ENCODE assay signal across 8 cellular contexts in genomic region chr17:57989011-57989345, GRCh38. TPM values are rescaled to one million over a fixed set of nuclear protein-coding genes. Genes with fewer than 3 reads are reported as not detected.
DNase-seq lines count a peak whose midpoint lies in the region; ATAC-seq and TF ChIP-seq lines count a peak whose summit lies in the region.

No MANE protein-coding gene starts in this region.

- H3K27me3 Mint-ChIP-seq in activated CD8-positive, alpha-beta memory T cell treated with anti-CD3 and anti-CD28 coated beads, Interleukin-2, amount 10 ng/mL, durations not matched to agents 7 days and 5 days: no peaks in the 10 kb centered on the region
- H3K27me3 Mint-ChIP-seq in neural progenitor cell (ENCODE audit: insufficient read depth, low read depth): peaks cover 2% of the 10 kb centered on the region

- no peak overlapping the region for H2AFZ ChIP-seq in neural progenitor cell (replicated peaks)

- peaks cover 38% of the 10 kb centered on the region for H3K79me2 ChIP-seq in neural progenitor cell (ENCODE audit: low read depth)

- peak overlapping the region; percentile 88 for H3K27ac Mint-ChIP-seq in activated CD8-positive, alpha-beta memory T cell treated with anti-CD3 and anti-CD28 coated beads, Interleukin-2, amount 10 ng/mL, durations not matched to agents 7 days and 5 days
- H3K27ac Mint-ChIP-seq in neural progenitor cell: peak overlapping the region; percentile 99

- peaks cover 62% of the 10 kb centered on the region for H3K4me1 ChIP-seq in neural progenitor cell

- H3K27ac ChIP-seq in SK-N-MC: peak overlapping the region; percentile 78
- H3K27ac ChIP-seq in neural progenitor cell: no peak overlapping the region

- H3K4me3 Mint-ChIP-seq in activated CD8-positive, alpha-beta memory T cell treated with anti-CD3 and anti-CD28 coated beads, Interleukin-2, amount 10 ng/mL, durations not matched to agents 7 days and 5 days: peak overlapping the region; percentile 82
- peak overlapping the region; percentile 94 for H3K4me3 Mint-ChIP-seq in neural progenitor cell

- H4K20me1 ChIP-seq in neural progenitor cell (ENCODE audit: low read depth): peaks cover 44% of the 10 kb centered on the region

- TF ChIP-seq CTCF in epithelial cell of proximal tubule (conservative IDR thresholded peaks at IDR 0.05; ENCODE audit: low read depth, low read length) (peak; percentile 3), neural progenitor cell (IDR thresholded peaks at IDR 0.05) (no peak)

- peaks cover 84% of the 10 kb centered on the region for H3F3A ChIP-seq in neural progenitor cell (ENCODE audit: low read depth)

- ATAC-seq in activated CD8-positive, alpha-beta memory T cell treated with anti-CD3 and anti-CD28 coated beads, Interleukin-2, amount 10 ng/mL, durations not matched to agents 7 days and 5 days: no peak
- no peak for ATAC-seq in GM21529 (IDR thresholded peaks at IDR 0.05; ENCODE audit: unreplicated experiment)

- DNase-seq in activated CD8-positive, alpha-beta memory T cell treated with anti-CD3 and anti-CD28 coated beads, Interleukin-2, amount 10 ng/mL, durations not matched to agents 7 days and 5 days: no peak
- no peak for DNase-seq in activated CD8-positive, alpha-beta memory T cell treated with anti-CD3 and anti-CD28 coated beads, Interleukin-2, amount 50 U/mL, for 4 hours
- DNase-seq in SK-N-MC (ENCODE audit: low read depth, low spot score) (no peak), epithelial cell of proximal tubule (ENCODE audit: low read depth) (no peak), neural progenitor cell (ENCODE audit: low spot score) (peak; percentile 34), NCI-H1930 (lab: John Stamatoyannopoulos, UW) (no peak)
- no peak for DNase-seq in effector CD4-positive, alpha-beta T cell

- H3K9me3 ChIP-seq in SK-N-MC (ENCODE audit: low read depth, low read length) (no peaks in the 10 kb centered on the region), neural progenitor cell (ENCODE audit: low read depth) (no peaks in the 10 kb centered on the region)

- H3K9ac ChIP-seq in SK-N-MC (ENCODE audit: insufficient read length) (no peak overlapping the region), neural progenitor cell (no peak overlapping the region)

- H3K36me3 ChIP-seq in SK-N-MC (ENCODE audit: insufficient read depth, low read length) (peaks cover 11% of the 10 kb centered on the region), neural progenitor cell (no peaks in the 10 kb centered on the region)

- no peaks in the 10 kb centered on the region for H3K27me3 ChIP-seq in neural progenitor cell

- peak overlapping the region; percentile 94 for H3K4me2 ChIP-seq in neural progenitor cell

- H3K36me3 Mint-ChIP-seq in activated CD8-positive, alpha-beta memory T cell treated with anti-CD3 and anti-CD28 coated beads, Interleukin-2, amount 10 ng/mL, durations not matched to agents 7 days and 5 days: peaks cover 10% of the 10 kb centered on the region
- peaks cover 5% of the 10 kb centered on the region for H3K36me3 Mint-ChIP-seq in neural progenitor cell

- peaks cover 62% of the 10 kb centered on the region for H3K4me1 Mint-ChIP-seq in activated CD8-positive, alpha-beta memory T cell treated with anti-CD3 and anti-CD28 coated beads, Interleukin-2, amount 10 ng/mL, durations not matched to agents 7 days and 5 days
- peaks cover 77% of the 10 kb centered on the region for H3K4me1 Mint-ChIP-seq in neural progenitor cell

- CTCF ChIA-PET in activated CD8-positive, alpha-beta memory T cell treated with anti-CD3 and anti-CD28 coated beads, Interleukin-2, amount 10 ng/mL, durations not matched to agents 7 days and 5 days (lab: Charles Lee): interaction anchor here (0.7 to 4.1 kb wide), 3 partner anchors 11 to 205 kb away, joined by 3 to 61 read pairs (median 8); partner anchors contain the start of gene SRSF1

- H3K4me3 ChIP-seq in SK-N-MC (peak overlapping the region; percentile 82), epithelial cell of proximal tubule (ENCODE audit: low read depth, low read length) (no peak overlapping the region), neural progenitor cell (peak overlapping the region; percentile 69)

- no peaks in the 10 kb centered on the region for H3K9me3 Mint-ChIP-seq in activated CD8-positive, alpha-beta memory T cell treated with anti-CD3 and anti-CD28 coated beads, Interleukin-2, amount 10 ng/mL, durations not matched to agents 7 days and 5 days (ENCODE audit: low read depth)
- no peaks in the 10 kb centered on the region for H3K9me3 Mint-ChIP-seq in neural progenitor cell

RNA-seq across cellular contexts. Expression of gene VEZF1, which starts 0.9 kb away (rescaled TPM):
- 10 to 100 TPM; 33.2 to 37.6 TPM for total RNA-seq in activated CD8-positive, alpha-beta memory T cell treated with anti-CD3 and anti-CD28 coated beads, Interleukin-2, amount 10 ng/mL, durations not matched to agents 7 days and 5 days
- total RNA-seq in epithelial cell of proximal tubule (54.6 and 64.0 TPM in 2 replicates), neural progenitor cell (ENCODE audit: low replicate concordance) (90.4 and 103 TPM in 2 replicates)

RNA-seq across cellular contexts. Expression of gene SRSF1, which starts 18.1 kb away (rescaled TPM):
- total RNA-seq in activated CD8-positive, alpha-beta memory T cell treated with anti-CD3 and anti-CD28 coated beads, Interleukin-2, amount 10 ng/mL, durations not matched to agents 7 days and 5 days: 100 to 1,000 TPM; 365 to 418 TPM
- 293 and 299 TPM in 2 replicates for total RNA-seq in epithelial cell of proximal tubule
- total RNA-seq in neural progenitor cell (ENCODE audit: low replicate concordance): 436 and 556 TPM in 2 replicates

RNA-seq across cellular contexts. Expression of gene CUEDC1, which starts 33.8 kb away (rescaled TPM):
- not detected for total RNA-seq in activated CD8-positive, alpha-beta memory T cell treated with anti-CD3 and anti-CD28 coated beads, Interleukin-2, amount 10 ng/mL, durations not matched to agents 7 days and 5 days
- total RNA-seq in epithelial cell of proximal tubule (14.4 and 14.5 TPM in 2 replicates), neural progenitor cell (ENCODE audit: low replicate concordance) (8.8 and 14.7 TPM in 2 replicates)
